ENCODE assay signal across 8 cellular contexts in genomic region chr2:70190413-70191243, GRCh38. TPM values are rescaled to one million over a fixed set of nuclear protein-coding genes. Genes with fewer than 3 reads are reported as not detected.
DNase-seq lines count a peak whose midpoint lies in the region; ATAC-seq lines count a peak whose summit lies in the region.

Gene C2orf42 (minus strand): TSS chr2:70191019. CDS start chr2:70181985, 9,034 bp downstream.

- peak; percentile 71 for ATAC-seq in GM19468 (IDR thresholded peaks at IDR 0.05; ENCODE audit: extremely low read depth, unreplicated experiment)

- DNase-seq in COLO668 (lab: John Stamatoyannopoulos, UW; ENCODE audit: unreplicated experiment) (peak; percentile 94), HS-5 (ENCODE audit: low read depth) (peak; percentile 89), lung microvascular endothelial cell (ENCODE audit: low read depth in 2 of 2) (peak; percentile 97 to 98)
- DNase-seq in NK-92 treated with Interleukin-12 subunit alpha and Interleukin-12 subunit beta, amount 100 ng/mL, for 24 hours (lab: John Stamatoyannopoulos, UW): peak; percentile 98
- DNase-seq in activated CD8-positive, alpha-beta memory T cell treated with anti-CD3 and anti-CD28 coated beads for 24 hours: peak; percentile 98
- DNase-seq in effector CD8-positive, alpha-beta T cell (lab: John Stamatoyannopoulos, UW): peak; percentile 90
- DNase-seq in stimulated activated CD4-positive, alpha-beta T cell treated with anti-CD3 and anti-CD28 coated beads, TNF-alpha, amount 100 ng/mL, for 48 hours (ENCODE audit: low read depth in 3 of 3): peak; percentile 93 to 96 (median 95)

RNA-seq across cellular contexts. Expression of gene C2orf42, which starts in this region (rescaled TPM):
- total RNA-seq in lung microvascular endothelial cell: 7.2 and 15.5 TPM in 2 replicates

Comparison
In these comparisons a context has a peak if more than half of its experiments do, and no peak if none do; other contexts are left out.
1. Peak in every context shown above with its lines: DNase-seq and ATAC-seq.